ENCODE assay signal across 9 cellular contexts in genomic region chr11:64334764-64335741, GRCh38. TPM values are rescaled to one million over a fixed set of nuclear protein-coding genes. Genes with fewer than 3 reads are reported as not detected.
DNase-seq lines count a peak whose midpoint lies in the region; ATAC-seq, FAIRE-seq and TF ChIP-seq lines count a peak whose summit lies in the region.
"Had no signal": no experiment of that assay in that cellular context is flagged by ENCODE, and none has a peak within 500 bp of the region (broad histone marks: within the 10 kb centered on the region; RNA-seq: fewer than 3 reads in every experiment).

No MANE protein-coding gene starts in this region.

- H2BK20ac ChIP-seq in IMR-90 (ENCODE audit: low read depth, low read length) = peak overlapping the region; percentile 83

- H3K79me2 ChIP-seq in GM23338 (replicated peaks; ENCODE audit: insufficient read depth) = no peaks in the 10 kb centered on the region
- no peaks in the 10 kb centered on the region for H3K79me2 ChIP-seq in endothelial cell of umbilical vein (ENCODE audit: control insufficient read depth, insufficient read depth, low read length)
- no peaks in the 10 kb centered on the region for H3K79me2 ChIP-seq in trophoblast cell (ENCODE audit: control insufficient read depth, insufficient read depth, low read length, poor library complexity)

- no peaks in the 10 kb centered on the region for H3K27me3 ChIP-seq in GM23338 (ENCODE audit: insufficient read depth)
- H3K27me3 ChIP-seq in IMR-90 (ENCODE audit: control insufficient read depth, insufficient read depth, low read length) = peaks cover 5% of the 10 kb centered on the region; the same call in 1 of the 2 replicates
- H3K27me3 ChIP-seq in Peyer's patch = no peaks in the 10 kb centered on the region
- no peaks in the 10 kb centered on the region for H3K27me3 ChIP-seq in endothelial cell of umbilical vein (ENCODE audit: control insufficient read depth in 2 of 2, insufficient read depth in 2 of 2, low read length in 2 of 2)
- no peaks in the 10 kb centered on the region for H3K27me3 ChIP-seq in trophoblast cell (ENCODE audit: insufficient read depth, low read length)

- H2AK5ac ChIP-seq in IMR-90 (ENCODE audit: low read depth, low read length) (peak overlapping the region; percentile 94), trophoblast cell (ENCODE audit: low read length) (no peak overlapping the region)

- H3K14ac ChIP-seq in IMR-90 (replicated peaks; ENCODE audit: low read depth, low read length) (no peak overlapping the region; the same call in 1 of the 2 replicates), trophoblast cell (ENCODE audit: low read length) (no peak overlapping the region)

- peak overlapping the region; percentile 44 for H2BK5ac ChIP-seq in IMR-90 (ENCODE audit: low read depth, low read length, poor library complexity, severe bottlenecking)
- no peak overlapping the region for H2BK5ac ChIP-seq in trophoblast cell (ENCODE audit: low read depth, low read length, poor library complexity)

- H3K36me3 ChIP-seq in GM23338 (ENCODE audit: insufficient read depth) = no peaks in the 10 kb centered on the region
- H3K36me3 ChIP-seq in IMR-90 (ENCODE audit: control insufficient read depth, insufficient read depth, low read length) = no peaks in the 10 kb centered on the region
- no peaks in the 10 kb centered on the region for H3K36me3 ChIP-seq in Peyer's patch
- H3K36me3 ChIP-seq in endothelial cell of umbilical vein (ENCODE audit: control insufficient read depth in 2 of 2, extremely low read depth in 1 of 2, insufficient read depth in 2 of 2, low read length in 2 of 2) = no peaks in the 10 kb centered on the region
- H3K36me3 ChIP-seq in trophoblast cell (ENCODE audit: control insufficient read depth in 1 of 2, insufficient read depth in 2 of 2, low read length in 2 of 2) = no peaks in the 10 kb centered on the region

- TF ChIP-seq RAD21 in IMR-90 (IDR thresholded peaks at IDR 0.05; ENCODE audit: low read length) = no peak

- CTCF ChIA-PET in IMR-90 (lab: Yijun Ruan, JAX) (interaction anchor here (1.3 kb wide), 1 partner anchor 30 kb away, joined by 3 read pairs; no protein-coding TSS in a partner anchor), endothelial cell of umbilical vein (lab: Charles Lee) (interaction anchor here (0.9 to 5.4 kb wide), 3 partner anchors 18 to 131 kb away, joined by 3 to 71 read pairs (median 3); partner anchors contain the start of genes PRDX5 and TRMT112)

- no peak overlapping the region for H2BK12ac ChIP-seq in trophoblast cell (ENCODE audit: low read length)

- peak overlapping the region; percentile 85 for H2AK9ac ChIP-seq in IMR-90 (replicated peaks; ENCODE audit: low read depth, low read length, poor library complexity)

- intact Hi-C loops in IMR-90 (cut with micrococcal nuclease) (no loop called here), endothelial cell of umbilical vein (cut with micrococcal nuclease) (no loop called here)

- no peak overlapping the region for H3K4me2 ChIP-seq in GM23338
- no peak overlapping the region for H3K4me2 ChIP-seq in IMR-90 (ENCODE audit: low read depth, low read length)
- no peak overlapping the region for H3K4me2 ChIP-seq in endothelial cell of umbilical vein (ENCODE audit: insufficient read depth, low read length)
- H3K4me2 ChIP-seq in trophoblast cell (ENCODE audit: low read length) = no peak overlapping the region

- WGBS in IMR-90 (ENCODE audit: extremely low coverage in 2 of 2, insufficient read length in 1 of 2), 2 experiments = no CpG with 5 or more reads among the region's 13 CpGs
- WGBS in trophoblast cell (ENCODE audit: extremely low coverage, insufficient coverage, insufficient read length) = no CpG with 5 or more reads among the region's 13 CpGs

- H4K20me1 ChIP-seq in GM23338 (replicated peaks; ENCODE audit: insufficient read depth) (no peaks in the 10 kb centered on the region), IMR-90 (ENCODE audit: insufficient read depth, low read length) (0 out of 2 replicates have a peak, but pooled peaks cover 3% of the 10 kb centered on the region), endothelial cell of umbilical vein (replicated peaks; ENCODE audit: control insufficient read depth, extremely low read depth, insufficient read depth, low read length) (no peaks in the 10 kb centered on the region)

- peaks cover 9% of the 10 kb centered on the region for H3K4me1 Mint-ChIP-seq in GM23338

- H3K4me3 ChIP-seq in GM23338 (no peak overlapping the region), IMR-90 (ENCODE audit: insufficient read depth, low read depth, low read length) (no peak overlapping the region), Peyer's patch (no peak overlapping the region), endothelial cell of umbilical vein (replicated peaks in 1 of 3; ENCODE audit: insufficient read depth in 1 of 3, low read depth in 1 of 3, low read length in 3 of 3) (no peak overlapping the region), trophoblast cell (ENCODE audit: low read depth, low read length) (no peak overlapping the region)

- FAIRE-seq in endothelial cell of umbilical vein (lab: Jason Lieb, UNC) = peak; percentile 52
- FAIRE-seq: islet of Langerhans had no signal

- H3K9me1 ChIP-seq in IMR-90 (ENCODE audit: insufficient read depth, low read length) (peaks cover 8% of the 10 kb centered on the region), endothelial cell of umbilical vein (replicated peaks; ENCODE audit: control insufficient read depth, extremely low read depth, insufficient read depth, low read length) (no peaks in the 10 kb centered on the region)

- ATAC-seq in GM23338 (peak; percentile 13; the same call in 1 of the 3 replicates), IMR-90 (ENCODE audit: low read depth) (peak; percentile 90)

- POLR2A ChIA-PET in IMR-90 (lab: Charles Lee; ENCODE audit: unreplicated experiment) = interaction anchor here (0.6 kb wide), 1 partner anchor 17 kb away, joined by 3 read pairs; the partner anchor contains the start of gene PRDX5
- POLR2A ChIA-PET in endothelial cell of umbilical vein (lab: Charles Lee) = no interaction called here

- H2BK120ac ChIP-seq in IMR-90 (ENCODE audit: low read depth, low read length) = peak overlapping the region; percentile 44
- H2BK120ac ChIP-seq in trophoblast cell (ENCODE audit: insufficient read depth, low read length, poor library complexity) = peak overlapping the region; percentile 31

- H4K5ac ChIP-seq in IMR-90 (ENCODE audit: low read depth, low read length) = 0 out of 2 replicates have a peak overlapping the region, but pooled peaks have one; percentile 4

- H4K91ac ChIP-seq in IMR-90 (ENCODE audit: insufficient read depth, low read depth, low read length) (peak overlapping the region; percentile 21; the same call in 1 of the 2 replicates), trophoblast cell (ENCODE audit: low read depth, low read length) (peak overlapping the region; percentile 50)

- H3K9ac ChIP-seq in IMR-90 (ENCODE audit: low read depth, low read length) (no peak overlapping the region), endothelial cell of umbilical vein (replicated peaks; ENCODE audit: extremely low read depth, insufficient read depth, low read length) (no peak overlapping the region), trophoblast cell (ENCODE audit: low read length) (no peak overlapping the region)

- H3K4ac ChIP-seq in IMR-90 (ENCODE audit: low read depth, low read length) (peak overlapping the region; percentile 33), trophoblast cell (ENCODE audit: low read depth, low read length) (no peak overlapping the region)

- BruUV-seq in IMR-90 (replicated peaks; lab: Mats Ljungman, UMichigan) (no TSS peak), endothelial cell of umbilical vein (replicated peaks; lab: Mats Ljungman, UMichigan) (no TSS peak)

- in situ Hi-C loops in IMR-90 (cut with MboI; ENCODE audit: low sequenced_read_pairs) = no loop called here

- peak overlapping the region; percentile 49; the same call in 1 of the 3 replicates for H2BK15ac ChIP-seq in IMR-90 (ENCODE audit: low read depth, low read length)

- peak overlapping the region in 1 of 2 experiments; percentile 52; a peak in 1 of 4 replicates for H4K8ac ChIP-seq in IMR-90 (ENCODE audit: low read depth in 2 of 2, low read length in 2 of 2)
- no peak overlapping the region for H4K8ac ChIP-seq in trophoblast cell (ENCODE audit: low read depth, low read length)

- H3K23ac ChIP-seq in IMR-90 (ENCODE audit: low read depth, low read length) (no peak overlapping the region), trophoblast cell (ENCODE audit: low read length) (no peak overlapping the region)

- H3K9me2 ChIP-seq in GM23338 (ENCODE audit: insufficient read depth) = no peaks in the 10 kb centered on the region

- no peaks in the 10 kb centered on the region for H3K36me3 Mint-ChIP-seq in GM23338 (ENCODE audit: low read depth)

- TF ChIP-seq CTCF in GM23338 (conservative IDR thresholded peaks at IDR 0.05; ENCODE audit: low read depth in 2 of 2) (no peak), IMR-90 (conservative IDR thresholded peaks at IDR 0.05; ENCODE audit: low read depth, low read length) (no peak), Peyer's patch (IDR thresholded peaks at IDR 0.05) (peak in 2 of 6 experiments; percentile 26 to 28), endothelial cell of umbilical vein (IDR thresholded peaks at IDR 0.05; ENCODE audit: extremely low read depth in 1 of 2, insufficient read depth in 1 of 2, low read depth in 1 of 2, low read length in 2 of 2) (no peak)

- H3K18ac ChIP-seq in IMR-90 (ENCODE audit: low read depth, low read length) = no peak overlapping the region
- no peak overlapping the region for H3K18ac ChIP-seq in trophoblast cell (ENCODE audit: low read length)

- no peak overlapping the region for H2AFZ ChIP-seq in GM23338
- peak overlapping the region; percentile 72 for H2AFZ ChIP-seq in IMR-90 (replicated peaks; ENCODE audit: low read length, poor library complexity)
- no peak overlapping the region for H2AFZ ChIP-seq in endothelial cell of umbilical vein (ENCODE audit: low read depth, low read length)
- no peak overlapping the region for H2AFZ ChIP-seq in trophoblast cell (ENCODE audit: insufficient read depth, low read length, poor library complexity)

- peaks cover 3% of the 10 kb centered on the region; the same call in 1 of the 2 replicates for H3K4me1 ChIP-seq in GM23338 (ENCODE audit: insufficient read depth)
- H3K4me1 ChIP-seq in IMR-90 (ENCODE audit: control insufficient read depth, insufficient read depth, low read length) = peaks cover 7% of the 10 kb centered on the region
- peaks cover 8 to 38% (median 22%) of the 10 kb centered on the region in 4 donors for H3K4me1 ChIP-seq in Peyer's patch
- H3K4me1 ChIP-seq in endothelial cell of umbilical vein (ENCODE audit: control insufficient read depth, extremely low read depth, insufficient read depth, low read length) = peaks cover 3% of the 10 kb centered on the region
- H3K4me1 ChIP-seq in trophoblast cell (ENCODE audit: control insufficient read depth in 1 of 2, insufficient read depth in 2 of 2, low read length in 2 of 2) = peaks cover 5 to 8% of the 10 kb centered on the region in 2 experiments

- H3K4me3 Mint-ChIP-seq in GM23338 = no peak overlapping the region

- DNase-seq in stimulated activated CD4-positive, alpha-beta T cell treated with anti-CD3 and anti-CD28 coated beads, Interleukin-15, amount 100 ng/mL, for 24 hours = peak; percentile 62
- DNase-seq in stimulated activated CD4-positive, alpha-beta T cell treated with anti-CD3 and anti-CD28 coated beads, Interleukin-4, amount 100 ng/mL, for 4 hours = no peak
- peak; percentile 56 for DNase-seq in GM23338 (ENCODE audit: low spot score)
- DNase-seq in IMR-90 = peak; percentile 96
- DNase-seq in Peyer's patch = peak; percentile 70 to 91 (median 70)
- peak; percentile 39 for DNase-seq in endothelial cell of umbilical vein (ENCODE audit: low read depth, low spot score)
- peak; percentile 97 to 98 for DNase-seq in trophoblast cell
- DNase-seq in ecto neural progenitor cell (ENCODE audit: low spot score) = no peak

- H3K79me1 ChIP-seq in IMR-90 (ENCODE audit: low read depth in 1 of 2, low read length in 2 of 2) (no peaks in the 10 kb centered on the region), trophoblast cell (ENCODE audit: low read length) (no peaks in the 10 kb centered on the region)

- H3K27ac Mint-ChIP-seq in GM23338 = no peak overlapping the region

- TF ChIP-seq POLR2A in IMR-90 (IDR thresholded peaks at IDR 0.05; ENCODE audit: low read depth, low read length) (no peak), Peyer's patch (IDR thresholded peaks at IDR 0.05) (peak in 1 of 2 donors; percentile 35), endothelial cell of umbilical vein (IDR thresholded peaks at IDR 0.05; ENCODE audit: low read depth, low read length) (no peak)

- dilution Hi-C loops in IMR-90 (cut with HindIII; ENCODE audit: low sequenced_read_pairs, unreplicated experiment) (no loop called here), endothelial cell of umbilical vein (cut with MboI; ENCODE audit: extremely low pct_ligation_motif_present, low sequenced_read_pairs) (no loop called here)

- peaks cover 13% of the 10 kb centered on the region for H3K27me3 Mint-ChIP-seq in GM23338 (ENCODE audit: insufficient read depth, low read depth, poor library complexity)

- H3K9me3 Mint-ChIP-seq in GM23338 = no peaks in the 10 kb centered on the region

- H4K12ac ChIP-seq in trophoblast cell (ENCODE audit: low read depth, low read length) = no peak overlapping the region

- H3K9me3 ChIP-seq in IMR-90 (ENCODE audit: control insufficient read depth, insufficient read depth, low read length) (no peaks in the 10 kb centered on the region), Peyer's patch (no peaks in the 10 kb centered on the region), endothelial cell of umbilical vein (replicated peaks; ENCODE audit: control insufficient read depth, insufficient read depth, low read length) (no peaks in the 10 kb centered on the region), trophoblast cell (ENCODE audit: insufficient read depth, low read depth, low read length) (no peaks in the 10 kb centered on the region)

- no peak overlapping the region for H3K56ac ChIP-seq in IMR-90 (ENCODE audit: extremely low read depth, insufficient read depth, low read length)

- H3K27ac ChIP-seq in GM23338 (ENCODE audit: low read depth) (no peak overlapping the region), IMR-90 (ENCODE audit: insufficient read depth, low read length) (no peak overlapping the region), Peyer's patch (peak overlapping the region; percentile 52 to 71 (median 56)), endothelial cell of umbilical vein (ENCODE audit: insufficient read depth, low read depth, low read length) (no peak overlapping the region), trophoblast cell (ENCODE audit: low read depth, low read length) (peak overlapping the region; percentile 37)

- no peaks in the 10 kb centered on the region for H3F3A ChIP-seq in GM23338 (replicated peaks; ENCODE audit: low read depth)

RNA-seq across cellular contexts. Expression of gene CCDC88B, which starts 5.0 kb away (rescaled TPM):
- 12.1 and 12.3 TPM in 2 replicates for total RNA-seq in GM23338 (2014; rRNA removed; shearing (Covaris generic))
- polyA plus RNA-seq in GM23338 (2016; fragmentation: Nextera tagmentation; extraction: Ambion mirVana) = 5.9 and 6.8 TPM in 2 replicates
- total RNA-seq in IMR-90 (2012; rRNA removed) = 1.3 and 1.7 TPM in 2 replicates
- polyA plus RNA-seq in IMR-90 (2012; rRNA removed) = 2.5 and 3.1 TPM in 2 replicates
- 2.6 and 2.9 TPM in 2 replicates for polyA plus RNA-seq in IMR-90 (2012; cell fraction: cytosol; rRNA removed)
- 2.4 and 3.8 TPM in 2 replicates for polyA plus RNA-seq in IMR-90 (2012; cell fraction: nucleus; rRNA removed; ENCODE audit: low replicate concordance)
- 10 to 100 TPM; 31.7 to 99.0 (median 43.9) TPM for total RNA-seq in Peyer's patch
- 1.8 TPM in 2 replicates for total RNA-seq in endothelial cell of umbilical vein
- polyA plus RNA-seq in endothelial cell of umbilical vein = 2.7 and 3.7 TPM in 2 replicates
- 2.0 and 2.8 TPM in 2 replicates for polyA plus RNA-seq in endothelial cell of umbilical vein (2011; cell fraction: cytosol; rRNA removed)
- polyA plus RNA-seq in endothelial cell of umbilical vein (2011; cell fraction: nucleus; rRNA removed) = 1.1 and 2.2 TPM in 2 replicates
- 2.4 and 4.3 TPM in 2 replicates for polyA plus RNA-seq in endothelial cell of umbilical vein (2012)
- 0.23 and 0.73 TPM in 2 replicates for polyA minus RNA-seq in endothelial cell of umbilical vein
- 5.1 TPM for polyA minus RNA-seq in endothelial cell of umbilical vein (2011; cell fraction: cytosol; rRNA and poly(A)+ RNA removed)
- 0.29 and 0.77 TPM in 2 replicates for polyA minus RNA-seq in endothelial cell of umbilical vein (2011; cell fraction: nucleus; rRNA and poly(A)+ RNA removed)
- polyA plus RNA-seq in trophoblast cell (2013) = 1.8 and 2.0 TPM in 2 replicates

RNA-seq across cellular contexts. Expression of gene PRDX5, which starts 17.1 kb away (rescaled TPM):
- total RNA-seq in GM23338 (2014; rRNA removed; shearing (Covaris generic)) = 202 and 212 TPM in 2 replicates
- polyA plus RNA-seq in GM23338 (2016; fragmentation: Nextera tagmentation; extraction: Ambion mirVana) (300 and 312 TPM in 2 replicates), IMR-90 (2012; rRNA removed) (292 and 332 TPM in 2 replicates), endothelial cell of umbilical vein (647 and 709 TPM in 2 replicates)
- total RNA-seq in IMR-90 (2012; rRNA removed) (120 and 160 TPM in 2 replicates), Peyer's patch (100 to 1,000 TPM; 202 to 345 (median 268) TPM), endothelial cell of umbilical vein (199 and 202 TPM in 2 replicates)
- 766 and 775 TPM in 2 replicates for polyA plus RNA-seq in IMR-90 (2012; cell fraction: cytosol; rRNA removed)
- 159 and 265 TPM in 2 replicates for polyA plus RNA-seq in IMR-90 (2012; cell fraction: nucleus; rRNA removed; ENCODE audit: low replicate concordance)
- 461 and 466 TPM in 2 replicates for polyA plus RNA-seq in endothelial cell of umbilical vein (2011; cell fraction: cytosol; rRNA removed)
- polyA plus RNA-seq in endothelial cell of umbilical vein (2011; cell fraction: nucleus; rRNA removed) = 139 and 150 TPM in 2 replicates
- 296 and 368 TPM in 2 replicates for polyA plus RNA-seq in endothelial cell of umbilical vein (2012)
- 140 and 151 TPM in 2 replicates for polyA minus RNA-seq in endothelial cell of umbilical vein
- 201 TPM for polyA minus RNA-seq in endothelial cell of umbilical vein (2011; cell fraction: cytosol; rRNA and poly(A)+ RNA removed)
- 13.9 and 15.3 TPM in 2 replicates for polyA minus RNA-seq in endothelial cell of umbilical vein (2011; cell fraction: nucleus; rRNA and poly(A)+ RNA removed)
- 161 and 166 TPM in 2 replicates for polyA plus RNA-seq in trophoblast cell (2013)

RNA-seq across cellular contexts. Expression of gene TRMT112, which starts 17.7 kb away (rescaled TPM):
- total RNA-seq in GM23338 (2014; rRNA removed; shearing (Covaris generic)) = 298 and 349 TPM in 2 replicates
- polyA plus RNA-seq in GM23338 (2016; fragmentation: Nextera tagmentation; extraction: Ambion mirVana) (927 and 1,003 TPM in 2 replicates), IMR-90 (2012; rRNA removed) (173 and 206 TPM in 2 replicates), endothelial cell of umbilical vein (396 and 575 TPM in 2 replicates)
- total RNA-seq in IMR-90 (2012; rRNA removed) (202 and 206 TPM in 2 replicates), Peyer's patch (100 to 1,000 TPM in 1 of 4 donors, 10 to 100 TPM in 3; 55.3 to 163 (median 63.1) TPM), endothelial cell of umbilical vein (187 and 195 TPM in 2 replicates)
- 669 and 1,019 TPM in 2 replicates for polyA plus RNA-seq in IMR-90 (2012; cell fraction: cytosol; rRNA removed)
- polyA plus RNA-seq in IMR-90 (2012; cell fraction: nucleus; rRNA removed; ENCODE audit: low replicate concordance) = 158 and 162 TPM in 2 replicates
- 303 and 337 TPM in 2 replicates for polyA plus RNA-seq in endothelial cell of umbilical vein (2011; cell fraction: cytosol; rRNA removed)
- 125 and 141 TPM in 2 replicates for polyA plus RNA-seq in endothelial cell of umbilical vein (2011; cell fraction: nucleus; rRNA removed)
- 274 and 288 TPM in 2 replicates for polyA plus RNA-seq in endothelial cell of umbilical vein (2012)
- 69.7 and 76.8 TPM in 2 replicates for polyA minus RNA-seq in endothelial cell of umbilical vein
- polyA minus RNA-seq in endothelial cell of umbilical vein (2011; cell fraction: cytosol; rRNA and poly(A)+ RNA removed) = 147 TPM
- 14.4 and 23.9 TPM in 2 replicates for polyA minus RNA-seq in endothelial cell of umbilical vein (2011; cell fraction: nucleus; rRNA and poly(A)+ RNA removed)
- 311 and 320 TPM in 2 replicates for polyA plus RNA-seq in trophoblast cell (2013)

RNA-seq across cellular contexts. Expression of gene RPS6KA4, which starts 23.9 kb away (rescaled TPM):
- total RNA-seq in GM23338 (2014; rRNA removed; shearing (Covaris generic)) = 18.6 and 19.9 TPM in 2 replicates
- 3.5 and 4.1 TPM in 2 replicates for polyA plus RNA-seq in GM23338 (2016; fragmentation: Nextera tagmentation; extraction: Ambion mirVana)
- 43.3 and 52.9 TPM in 2 replicates for total RNA-seq in IMR-90 (2012; rRNA removed)
- 38.8 and 46.7 TPM in 2 replicates for polyA plus RNA-seq in IMR-90 (2012; rRNA removed)
- 36.4 and 60.6 TPM in 2 replicates for polyA plus RNA-seq in IMR-90 (2012; cell fraction: cytosol; rRNA removed)
- polyA plus RNA-seq in IMR-90 (2012; cell fraction: nucleus; rRNA removed; ENCODE audit: low replicate concordance) = 52.0 and 125 TPM in 2 replicates
- total RNA-seq in Peyer's patch = 10 to 100 TPM; 27.8 to 95.7 (median 40.1) TPM
- total RNA-seq in endothelial cell of umbilical vein = 41.8 and 44.1 TPM in 2 replicates
- 26.5 and 29.2 TPM in 2 replicates for polyA plus RNA-seq in endothelial cell of umbilical vein
- polyA plus RNA-seq in endothelial cell of umbilical vein (2011; cell fraction: cytosol; rRNA removed) = 25.3 and 28.6 TPM in 2 replicates
- polyA plus RNA-seq in endothelial cell of umbilical vein (2011; cell fraction: nucleus; rRNA removed) = 51.5 and 52.7 TPM in 2 replicates
- 36.1 and 42.9 TPM in 2 replicates for polyA plus RNA-seq in endothelial cell of umbilical vein (2012)
- 27.8 and 28.5 TPM in 2 replicates for polyA minus RNA-seq in endothelial cell of umbilical vein
- polyA minus RNA-seq in endothelial cell of umbilical vein (2011; cell fraction: cytosol; rRNA and poly(A)+ RNA removed) = 44.0 TPM
- polyA minus RNA-seq in endothelial cell of umbilical vein (2011; cell fraction: nucleus; rRNA and poly(A)+ RNA removed) = 16.1 and 23.9 TPM in 2 replicates
- polyA plus RNA-seq in trophoblast cell (2013) = 23.3 and 25.4 TPM in 2 replicates

RNA-seq across cellular contexts. Expression of gene ESRRA, which starts 29.7 kb away (rescaled TPM):
- 50.1 and 55.1 TPM in 2 replicates for total RNA-seq in GM23338 (2014; rRNA removed; shearing (Covaris generic))
- polyA plus RNA-seq in GM23338 (2016; fragmentation: Nextera tagmentation; extraction: Ambion mirVana) (13.7 and 15.7 TPM in 2 replicates), IMR-90 (2012; rRNA removed) (15.0 and 15.8 TPM in 2 replicates), endothelial cell of umbilical vein (17.2 and 18.8 TPM in 2 replicates)
- total RNA-seq in IMR-90 (2012; rRNA removed) (10.2 and 10.3 TPM in 2 replicates), Peyer's patch (100 to 1,000 TPM; 151 to 460 (median 341) TPM), endothelial cell of umbilical vein (37.4 and 38.0 TPM in 2 replicates)
- 18.8 and 20.4 TPM in 2 replicates for polyA plus RNA-seq in IMR-90 (2012; cell fraction: cytosol; rRNA removed)
- polyA plus RNA-seq in IMR-90 (2012; cell fraction: nucleus; rRNA removed; ENCODE audit: low replicate concordance) = 16.3 and 44.0 TPM in 2 replicates
- polyA plus RNA-seq in endothelial cell of umbilical vein (2011; cell fraction: cytosol; rRNA removed) = 13.8 and 18.9 TPM in 2 replicates
- 19.8 and 22.3 TPM in 2 replicates for polyA plus RNA-seq in endothelial cell of umbilical vein (2011; cell fraction: nucleus; rRNA removed)
- polyA plus RNA-seq in endothelial cell of umbilical vein (2012) = 15.0 and 26.5 TPM in 2 replicates
- polyA minus RNA-seq in endothelial cell of umbilical vein = 10.6 and 13.0 TPM in 2 replicates
- polyA minus RNA-seq in endothelial cell of umbilical vein (2011; cell fraction: cytosol; rRNA and poly(A)+ RNA removed) = 45.9 TPM
- 4.0 and 10.0 TPM in 2 replicates for polyA minus RNA-seq in endothelial cell of umbilical vein (2011; cell fraction: nucleus; rRNA and poly(A)+ RNA removed)
- polyA plus RNA-seq in trophoblast cell (2013) = 20.9 and 21.0 TPM in 2 replicates

Comparison
In these comparisons a context has a peak if more than half of its experiments do, and no peak if none do; other contexts are left out.
1. DNase-seq: peak in stimulated activated CD4-positive, alpha-beta T cell treated with anti-CD3 and anti-CD28 coated beads, Interleukin-15, amount 100 ng/mL, for 24 hours (single experiment), GM23338 (single experiment), IMR-90 (single experiment), Peyer's patch (3 of 3), endothelial cell of umbilical vein (single experiment) and trophoblast cell (2 of 2); none in stimulated activated CD4-positive, alpha-beta T cell treated with anti-CD3 and anti-CD28 coated beads, Interleukin-4, amount 100 ng/mL, for 4 hours (0 of 2) and ecto neural progenitor cell (single experiment).
2. H3K27ac ChIP-seq: peak in Peyer's patch (4 of 4) and trophoblast cell (single experiment); none in GM23338 (single experiment), IMR-90 (single experiment) and endothelial cell of umbilical vein (single experiment).